Comparison of ENCODE assay signal across 10 cellular contexts in genomic region chr17:31877911-31878702, GRCh38. TPM values are rescaled to one million over a fixed set of nuclear protein-coding genes. Genes with fewer than 3 reads are reported as not detected.
A peak's percentile ranks its signal among the peaks of the same experiment; 100 is the strongest.
DNase-seq lines count a peak whose midpoint lies in the region; ATAC-seq and TF ChIP-seq lines count a peak whose summit lies in the region.
"Had no signal": no experiment of that assay in that cellular context is flagged by ENCODE, and none has a peak within 500 bp of the region (broad histone marks: within the 10 kb centered on the region; RNA-seq: fewer than 3 reads in every experiment).

No MANE protein-coding gene starts in this region.

- H4K20me1 ChIP-seq in Karpas-422 (ENCODE audit: insufficient read depth, low read depth, low read length) = no peaks in the 10 kb centered on the region

- peaks cover 20% of the 10 kb centered on the region for H3K36me3 Mint-ChIP-seq in activated T-cell treated with anti-CD3 and anti-CD28 coated beads, Interleukin-2, amount 50 U/mL, for 4 hours (ENCODE audit: insufficient read depth)
- peaks cover 23% of the 10 kb centered on the region for H3K36me3 Mint-ChIP-seq in endothelial cell (ENCODE audit: low read depth, unreplicated experiment)

- no peaks in the 10 kb centered on the region for H3K9me3 Mint-ChIP-seq in activated T-cell treated with anti-CD3 and anti-CD28 coated beads, Interleukin-2, amount 50 U/mL, for 4 hours
- no peaks in the 10 kb centered on the region for H3K9me3 Mint-ChIP-seq in endothelial cell (ENCODE audit: unreplicated experiment)
- H3K9me3 Mint-ChIP-seq: nephron had no signal

- H3K27me3 ChIP-seq in Karpas-422 (ENCODE audit: low read length) = no peaks in the 10 kb centered on the region

- H3K27ac ChIP-seq in Karpas-422 (ENCODE audit: low read length) = no peak overlapping the region

- H3K4me3 ChIP-seq in Karpas-422 (ENCODE audit: low read length) = no peak overlapping the region

- no peak overlapping the region for H2AFZ ChIP-seq in Karpas-422 (ENCODE audit: low read length)

- H3K4me1 ChIP-seq in Karpas-422 (ENCODE audit: low read length) = peaks cover 9% of the 10 kb centered on the region

- no peaks in the 10 kb centered on the region for H3K9me3 ChIP-seq in Karpas-422 (ENCODE audit: low read length)

- H3K4me2 ChIP-seq in Karpas-422 (ENCODE audit: low read depth, low read length, poor library complexity, severe bottlenecking) = no peak overlapping the region

- 0 out of 2 replicates have a peak, but pooled peaks cover 7% of the 10 kb centered on the region for H3K79me2 ChIP-seq in Karpas-422 (ENCODE audit: low read length)

- no peaks in the 10 kb centered on the region for H3K9me2 ChIP-seq in Karpas-422 (replicated peaks; ENCODE audit: insufficient read depth, low read length)

- no peak overlapping the region for H3K27ac Mint-ChIP-seq in endothelial cell (ENCODE audit: unreplicated experiment)
- H3K27ac Mint-ChIP-seq: nephron had no signal

- H3K27me3 Mint-ChIP-seq in activated T-cell treated with anti-CD3 and anti-CD28 coated beads, Interleukin-2, amount 50 U/mL, for 4 hours (ENCODE audit: low read depth) = no peaks in the 10 kb centered on the region
- H3K27me3 Mint-ChIP-seq in endothelial cell (ENCODE audit: unreplicated experiment) = no peaks in the 10 kb centered on the region

- H3K36me3 ChIP-seq in Karpas-422 (ENCODE audit: insufficient read depth, low read length) = peaks cover 39% of the 10 kb centered on the region

- ATAC-seq in activated T-cell treated with anti-CD3 and anti-CD28 coated beads, Interleukin-2, amount 50 U/mL, for 4 hours = peak; percentile 81 to 88
- no peak for ATAC-seq in GM19324 (IDR thresholded peaks at IDR 0.05; ENCODE audit: low FRiP score, unreplicated experiment)
- ATAC-seq in GM21723 (IDR thresholded peaks at IDR 0.05; ENCODE audit: unreplicated experiment) = no peak
- ATAC-seq in GM21381 (IDR thresholded peaks at IDR 0.05; ENCODE audit: unreplicated experiment) = no peak

- peaks cover 18% of the 10 kb centered on the region for H3K4me1 Mint-ChIP-seq in activated T-cell treated with anti-CD3 and anti-CD28 coated beads, Interleukin-2, amount 50 U/mL, for 4 hours (ENCODE audit: low read depth)
- H3K4me1 Mint-ChIP-seq in endothelial cell (ENCODE audit: unreplicated experiment) = no peaks in the 10 kb centered on the region
- H3K4me1 Mint-ChIP-seq: nephron had no signal

- no peak overlapping the region for H3K9ac ChIP-seq in Karpas-422 (ENCODE audit: low read length)

- peak overlapping the region; percentile 21 for H3K4me3 Mint-ChIP-seq in activated T-cell treated with anti-CD3 and anti-CD28 coated beads, Interleukin-2, amount 50 U/mL, for 4 hours
- peak overlapping the region; percentile 35 for H3K4me3 Mint-ChIP-seq in endothelial cell (ENCODE audit: unreplicated experiment)
- H3K4me3 Mint-ChIP-seq: nephron had no signal

- peak; percentile 17 for DNase-seq in Karpas-422
- no peak for DNase-seq in activated T-cell treated with anti-CD3 and anti-CD28 coated beads, Interleukin-2, amount 50 U/mL, for 4 hours
- DNase-seq in endothelial cell (ENCODE audit: low spot score) = no peak
- DNase-seq in stimulated activated CD4-positive, alpha-beta T cell treated with anti-CD3 and anti-CD28 coated beads, Interleukin-4, amount 100 ng/mL, for 48 hours (ENCODE audit: low read depth in 2 of 2) = peak; percentile 18 to 19
- no peak for DNase-seq in NCI-H524 (lab: John Stamatoyannopoulos, UW)
- DNase-seq: glutamatergic neuron had no signal

- no peak for TF ChIP-seq CTCF in endothelial cell (IDR thresholded peaks at IDR 0.05; ENCODE audit: unreplicated experiment)

RNA-seq across cellular contexts. Expression of gene COPRS, which starts 19.1 kb away (rescaled TPM):
- 57.3 and 78.3 TPM in 2 replicates for total RNA-seq in Karpas-422 (2014; rRNA removed; shearing (Covaris generic); ENCODE audit: low replicate concordance)
- total RNA-seq in activated T-cell treated with anti-CD3 and anti-CD28 coated beads, Interleukin-2, amount 50 U/mL, for 4 hours = 10 to 100 TPM; 46.4 to 67.9 (median 58.9) TPM
- 22.9 TPM for total RNA-seq in endothelial cell (ENCODE audit: unreplicated experiment)

RNA-seq across cellular contexts. Expression of gene UTP6, which starts 23.4 kb away (rescaled TPM):
- 43.5 and 51.3 TPM in 2 replicates for total RNA-seq in Karpas-422 (2014; rRNA removed; shearing (Covaris generic); ENCODE audit: low replicate concordance)
- total RNA-seq in activated T-cell treated with anti-CD3 and anti-CD28 coated beads, Interleukin-2, amount 50 U/mL, for 4 hours = 100 to 1,000 TPM; 174 to 194 (median 184) TPM
- total RNA-seq in endothelial cell (ENCODE audit: unreplicated experiment) = 68.1 TPM

RNA-seq across cellular contexts. Expression of gene SUZ12, which starts 58.7 kb away (rescaled TPM):
- 39.1 and 71.0 TPM in 2 replicates for total RNA-seq in Karpas-422 (2014; rRNA removed; shearing (Covaris generic); ENCODE audit: low replicate concordance)
- 10 to 100 TPM; 57.3 to 65.5 (median 58.4) TPM for total RNA-seq in activated T-cell treated with anti-CD3 and anti-CD28 coated beads, Interleukin-2, amount 50 U/mL, for 4 hours
- 18.3 TPM for total RNA-seq in endothelial cell (ENCODE audit: unreplicated experiment)

Comparison
In these comparisons a context has a peak if more than half of its experiments do, and no peak if none do; other contexts are left out.
1. DNase-seq: peak in Karpas-422 (single experiment) and stimulated activated CD4-positive, alpha-beta T cell treated with anti-CD3 and anti-CD28 coated beads, Interleukin-4, amount 100 ng/mL, for 48 hours (2 of 2); none in activated T-cell treated with anti-CD3 and anti-CD28 coated beads, Interleukin-2, amount 50 U/mL, for 4 hours (single experiment), endothelial cell (single experiment) and NCI-H524 (0 of 2).
2. ATAC-seq: peak in activated T-cell treated with anti-CD3 and anti-CD28 coated beads, Interleukin-2, amount 50 U/mL, for 4 hours (2 of 2); none in GM19324 (single experiment), GM21723 (single experiment) and GM21381 (single experiment).